In genomic region chr2:86764661-86765307, GRCh38 we compare ENCODE assay signal across 8 cellular contexts. TPM values are rescaled to one million over a fixed set of nuclear protein-coding genes. Genes with fewer than 3 reads are reported as not detected.
DNase-seq lines count a peak whose midpoint lies in the region; ATAC-seq and TF ChIP-seq lines count a peak whose summit lies in the region.

No MANE protein-coding gene starts in this region.

- TF ChIP-seq CTCF in GM10266 (IDR thresholded peaks at IDR 0.05; ENCODE audit: control insufficient read depth, insufficient read depth, low read depth, missing control alignments) (peak; percentile 50), lung (IDR thresholded peaks at IDR 0.05; ENCODE audit: control extremely low read depth, extremely low read depth) (peak; percentile 31)

- H3K27ac ChIP-seq in lung (ENCODE audit: low read depth in 1 of 2, low read length in 1 of 2) = no peak overlapping the region
- no peak overlapping the region for H3K27ac ChIP-seq in aorta (ENCODE audit: low read depth in 1 of 2, low read length in 2 of 2)

- H3K36me3 ChIP-seq in lung (ENCODE audit: control insufficient read depth in 2 of 2, insufficient read depth in 2 of 2, low read length in 2 of 2) (peaks cover 2 to 8% of the 10 kb centered on the region in 2 donors), aorta (ENCODE audit: control insufficient read depth in 1 of 2, insufficient read depth in 2 of 2, low read length in 1 of 2) (no peaks in the 10 kb centered on the region)

- ATAC-seq in HG03571 (IDR thresholded peaks at IDR 0.05; ENCODE audit: unreplicated experiment) (peak; percentile 58), lung (ENCODE audit: insufficient read depth, low FRiP score) (no peak), aorta (ENCODE audit: low FRiP score) (peak; percentile 54)

- H3K9me3 ChIP-seq in lung (ENCODE audit: control insufficient read depth in 2 of 2, insufficient read depth in 1 of 2, low read length in 1 of 2) = no peaks in the 10 kb centered on the region
- no peaks in the 10 kb centered on the region for H3K9me3 ChIP-seq in aorta (ENCODE audit: control insufficient read depth, low read length)

- WGBS in lung, 2 donors = 81 to 83% methylated on average over 4 of the region's 4 CpGs
- 57 to 67% methylated on average over 4 of the region's 4 CpGs for WGBS in aorta, 2 donors

- DNase-seq in AG08395 (ENCODE audit: low spot score) (peak; percentile 61), GM10266 (ENCODE audit: extremely low spot score) (peak; percentile 35), RPMI8226 (peak; percentile 59), dermis blood vessel endothelial cell (peak; percentile 69), lung (ENCODE audit: low spot score) (no peak), aorta (no peak), putamen (ENCODE audit: low spot score) (no peak)

- H3K4me1 ChIP-seq in lung (ENCODE audit: control insufficient read depth in 2 of 2, insufficient read depth in 2 of 2, low read length in 2 of 2) = peaks cover 0 to 10% of the 10 kb centered on the region in 2 donors
- no peaks in the 10 kb centered on the region for H3K4me1 ChIP-seq in aorta (ENCODE audit: control insufficient read depth in 1 of 2, insufficient read depth in 2 of 2, low read length in 2 of 2)

- intact Hi-C loops in aorta (cut with DNase I) = no loop called here

- H3K27me3 ChIP-seq in lung (ENCODE audit: control insufficient read depth, insufficient read depth) (no peaks in the 10 kb centered on the region), aorta (ENCODE audit: control insufficient read depth in 1 of 2, insufficient read depth in 2 of 2, low read length in 1 of 2) (no peaks in the 10 kb centered on the region)

- no peak overlapping the region for H3K4me3 ChIP-seq in lung
- no peak overlapping the region for H3K4me3 ChIP-seq in aorta (ENCODE audit: low read length in 2 of 2)

RNA-seq across cellular contexts. Expression of gene CD8A, which starts 25.9 kb away (rescaled TPM):
- total RNA-seq in dermis blood vessel endothelial cell = 0.05 TPM in 1 of 2 replicates, not detected in the other
- 1 to 10 TPM; 1.1 to 2.8 TPM for total RNA-seq in lung
- 1 to 10 TPM; 3.1 to 3.7 TPM for polyA plus RNA-seq in lung
- 1 to 10 TPM; 2.9 to 3.9 TPM for total RNA-seq in aorta
- 1 to 10 TPM; 1.5 to 3.4 TPM for polyA plus RNA-seq in aorta

RNA-seq across cellular contexts. Expression of gene RMND5A, which starts 44.7 kb away (rescaled TPM):
- total RNA-seq in dermis blood vessel endothelial cell (80.9 and 91.2 TPM in 2 replicates), lung (10 to 100 TPM; 23.2 to 73.1 TPM), aorta (10 to 100 TPM; 22.5 to 27.2 TPM)
- polyA plus RNA-seq in lung (10 to 100 TPM in 1 of 2 donors, 1 to 10 TPM in 1; 8.9 to 10.1 TPM), aorta (10 to 100 TPM in 1 of 2 donors, 1 to 10 TPM in 1; 7.7 to 12.1 TPM)

Comparison
In these comparisons a context has a peak if more than half of its experiments do, and no peak if none do; other contexts are left out.
1. DNase-seq: peak in AG08395 (single experiment), GM10266 (single experiment), RPMI8226 (single experiment) and dermis blood vessel endothelial cell (single experiment); none in lung (single experiment), aorta (0 of 2) and putamen (single experiment).